In the genomic region with DNA sequence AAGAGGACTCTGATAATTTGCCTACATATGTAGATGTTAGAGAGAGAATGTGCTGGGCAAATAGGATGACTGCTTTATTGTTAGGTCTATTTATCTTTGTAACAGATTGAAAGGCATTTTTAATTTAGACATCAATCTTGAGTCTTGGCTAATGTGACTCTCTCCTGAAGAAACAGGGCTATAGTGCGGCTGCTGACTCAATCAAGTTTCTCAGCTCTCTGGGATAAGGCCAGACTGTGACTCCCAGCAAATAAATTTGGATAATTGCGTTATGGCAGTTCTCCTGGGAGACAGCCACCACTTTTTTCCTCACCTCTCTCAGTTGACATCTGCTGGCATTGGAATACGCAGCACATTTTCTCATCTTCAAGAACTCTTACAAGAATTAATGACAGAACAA, we compare ENCODE assay signal across 18 cellular contexts.
DNase-seq lines count a peak whose midpoint lies in the region; ATAC-seq lines count a peak whose summit lies in the region.
"Had no signal": no experiment of that assay in that cellular context is flagged by ENCODE, and none has a peak within 500 bp of the region (broad histone marks: within the 10 kb centered on the region; RNA-seq: fewer than 3 reads in every experiment).

No MANE protein-coding gene starts in this region.

- DNase-seq in COR-L47 (lab: John Stamatoyannopoulos, UW) (peak; percentile 39), NCI-H1436 (lab: John Stamatoyannopoulos, UW) (peak; percentile 34), RKO (ENCODE audit: low spot score) (peak; percentile 8), fibroblast of the conjunctiva (ENCODE audit: low read depth) (peak; percentile 1), ACHN (no peak), hippocampal formation (lab: John Stamatoyannopoulos, UW) (no peak)
- no peak for DNase-seq in activated CD4-positive, alpha-beta T cell treated with anti-CD3 and anti-CD28 coated beads for 1 hour
- DNase-seq: activated B cell treated with CpG ODN at 0.5 μM for 24 hours; activated CD8-positive, alpha-beta memory T cell treated with anti-CD3 and anti-CD28 coated beads for 24 hours; amniotic stem cell; CD8-positive, alpha-beta memory T cell; EL; immature natural killer cell; mesenchymal stem cell; NCI-H187; T-helper 17 cell had no signal

- in situ Hi-C loops in ACHN (cut with HindIII; ENCODE audit: low pct_ligation_motif_present, low pct_unique_long_range_greater_than_20kb, low sequenced_read_pairs) = no loop called here

- no peak for ATAC-seq in HG03045 (IDR thresholded peaks at IDR 0.05; ENCODE audit: unreplicated experiment)
- ATAC-seq: Right ventricle myocardium inferior, T-helper 17 cell had no signal

Comparison
In these comparisons a context has a peak if more than half of its experiments do, and no peak if none do; other contexts are left out.
1. DNase-seq: peak in COR-L47 (single experiment), NCI-H1436 (single experiment), RKO (single experiment) and fibroblast of the conjunctiva (single experiment); none in ACHN (single experiment), hippocampal formation (0 of 2) and activated CD4-positive, alpha-beta T cell treated with anti-CD3 and anti-CD28 coated beads for 1 hour (single experiment).